ENCODE assay signal across 18 cellular contexts in the genomic region with DNA sequence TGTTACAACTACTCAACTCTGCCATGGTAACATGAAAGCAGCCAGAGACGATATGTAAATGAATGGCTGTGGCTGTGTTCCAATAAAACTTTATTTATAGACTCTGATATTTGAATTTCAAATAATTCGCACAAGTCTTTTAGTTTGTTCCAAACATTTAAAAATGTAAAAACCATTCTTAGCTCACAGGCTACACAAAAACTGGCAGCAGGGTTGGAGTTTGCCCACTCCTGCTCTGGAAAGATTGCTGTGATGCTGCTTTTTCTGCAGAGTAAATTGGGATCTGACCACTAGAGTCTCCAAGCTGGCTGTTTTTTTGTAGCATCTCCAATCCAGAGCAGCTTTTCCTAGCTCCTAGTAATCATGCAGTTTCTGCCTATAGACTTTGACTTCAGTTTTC.
A peak's percentile ranks its signal among the peaks of the same experiment; 100 is the strongest.
DNase-seq lines count a peak whose midpoint lies in the region; ATAC-seq and TF ChIP-seq lines count a peak whose summit lies in the region.
"Had no signal": no experiment of that assay in that cellular context is flagged by ENCODE, and none has a peak within 500 bp of the region (broad histone marks: within the 10 kb centered on the region; RNA-seq: fewer than 3 reads in every experiment).

No MANE protein-coding gene starts in this region.

- peak overlapping the region in 31 of 59 donors; percentile 1 to 63 (median 39) for H3K27ac ChIP-seq in dorsolateral prefrontal cortex
- H3K27ac ChIP-seq: BLaER1 had no signal

- DNase-seq in dorsolateral prefrontal cortex (peak in 2 of 10 donors; percentile 41 to 44), middle frontal gyrus (ENCODE audit: extremely low spot score, low spot score) (peak; percentile 65), superior temporal gyrus (ENCODE audit: extremely low spot score) (peak; percentile 63), DMS153 (lab: John Stamatoyannopoulos, UW) (no peak)
- DNase-seq: 8988T; ACHN; BE2C; C1 segment of cervical spinal cord; CD4-positive, alpha-beta memory T cell; CD4-positive, CD25-positive, alpha-beta regulatory T cell; CD8-positive, alpha-beta memory T cell; COR-L47; DMS 273 treated with DMSO at 0.1 percent for 48 hours; DMS79 treated with DMSO at 0.1 percent for 48 hours; GF-D8 had no signal

- intact Hi-C loops in dorsolateral prefrontal cortex (cut with DNase I): no loop called here

- ATAC-seq in GM18858 (IDR thresholded peaks at IDR 0.05; ENCODE audit: unreplicated experiment) (no peak), HG03460 (IDR thresholded peaks at IDR 0.05; ENCODE audit: unreplicated experiment) (no peak)

- TF ChIP-seq CTCF in dorsolateral prefrontal cortex (IDR thresholded peaks at IDR 0.05 in 54 of 56, conservative IDR thresholded peaks at IDR 0.05 in 2 of 56; ENCODE audit: low read depth in 1 of 56, partially characterized antibody in 56 of 56): no peak

- no peak overlapping the region for H3K4me3 ChIP-seq in dorsolateral prefrontal cortex
- H3K4me3 ChIP-seq: BLaER1 had no signal

- H3K27me3 ChIP-seq in dorsolateral prefrontal cortex: no peaks in the 10 kb centered on the region
- H3K27me3 ChIP-seq: BE2C, BLaER1 had no signal
